Comparison of ENCODE assay signal across 10 cellular contexts in the genomic region with DNA sequence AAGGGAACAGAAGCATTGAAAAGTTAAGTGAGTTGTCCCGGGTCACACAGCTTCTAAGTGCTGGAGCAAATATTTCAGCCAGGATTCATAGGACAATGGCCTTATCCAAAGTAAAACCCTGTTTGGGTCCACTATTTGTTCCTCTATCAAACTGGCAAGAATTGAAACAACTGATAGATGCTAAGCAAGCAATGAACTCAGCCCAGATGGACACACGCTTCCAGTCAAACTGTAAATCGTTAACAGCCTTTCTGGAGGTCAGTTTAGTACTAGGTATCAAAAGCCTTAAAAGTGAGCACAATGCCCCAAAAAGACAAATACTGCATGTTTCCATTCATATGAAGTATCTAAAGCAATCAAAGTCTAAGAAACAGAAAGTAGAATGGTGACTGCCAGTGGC. TPM values are rescaled to one million over a fixed set of nuclear protein-coding genes. Genes with fewer than 3 reads are reported as not detected.
DNase-seq lines count a peak whose midpoint lies in the region; ATAC-seq and TF ChIP-seq lines count a peak whose summit lies in the region.
"Had no signal": no experiment of that assay in that cellular context is flagged by ENCODE, and none has a peak within 500 bp of the region (broad histone marks: within the 10 kb centered on the region; RNA-seq: fewer than 3 reads in every experiment).

No MANE protein-coding gene starts in this region.

- H3K9me3 Mint-ChIP-seq in CD4-positive, CD25-positive, alpha-beta regulatory T cell: peaks cover 0 to 2% (median 0%) of the 10 kb centered on the region in 7 donors
- no peaks in the 10 kb centered on the region for H3K9me3 Mint-ChIP-seq in neural progenitor cell

- peaks cover 9% of the 10 kb centered on the region for H3K79me2 ChIP-seq in Loucy (ENCODE audit: insufficient read depth, low read length)
- H3K79me2 ChIP-seq in neural progenitor cell (ENCODE audit: low read depth): peaks cover 9% of the 10 kb centered on the region

- intact Hi-C loops in ovary (cut with DNase I): loop anchor here in 1 of 4 donors (10.0 kb wide), 1 partner anchor 53 kb away; a partner anchor contains a TSS

- H3K4me1 Mint-ChIP-seq in CD4-positive, CD25-positive, alpha-beta regulatory T cell: peaks cover 16 to 34% (median 29%) of the 10 kb centered on the region in 4 donors
- peaks cover 25% of the 10 kb centered on the region for H3K4me1 Mint-ChIP-seq in neural progenitor cell

- TF ChIP-seq EP300 in ovary (IDR thresholded peaks at IDR 0.05): no peak

- WGBS in ovary, 3 donors: 94 to 96% (median 95%) methylated on average over 3 of the region's 3 CpGs

- no peak for TF ChIP-seq POLR2A in ovary (IDR thresholded peaks at IDR 0.05)

- peak overlapping the region; percentile 80 for H3K4me2 ChIP-seq in Loucy (ENCODE audit: low read depth, low read length, poor library complexity, severe bottlenecking)
- peak overlapping the region; percentile 79 for H3K4me2 ChIP-seq in neural progenitor cell

- DNase-seq in CD4-positive, CD25-positive, alpha-beta regulatory T cell: no peak
- no peak for DNase-seq in neural progenitor cell (ENCODE audit: low spot score)
- DNase-seq in ovary: no peak
- no peak for DNase-seq in GOT3 (lab: John Stamatoyannopoulos, UW)

- H3K4me3 Mint-ChIP-seq in CD4-positive, CD25-positive, alpha-beta regulatory T cell: peak overlapping the region; percentile 81 to 92 (median 83)
- peak overlapping the region; percentile 55 for H3K4me3 Mint-ChIP-seq in neural progenitor cell

- H3K4me1 ChIP-seq in CD4-positive, CD25-positive, alpha-beta regulatory T cell (ENCODE audit: control insufficient read depth, insufficient read depth, low read length, poor library complexity, severe bottlenecking): peaks cover 19% of the 10 kb centered on the region
- H3K4me1 ChIP-seq in Loucy (ENCODE audit: insufficient read depth, low read length, poor library complexity, severe bottlenecking) (peaks cover 27% of the 10 kb centered on the region), endocrine pancreas (ENCODE audit: control insufficient read depth, insufficient read depth, low read length) (peaks cover 12% of the 10 kb centered on the region), neural progenitor cell (peaks cover 26% of the 10 kb centered on the region), ovary (ENCODE audit: insufficient read depth) (peaks cover 7% of the 10 kb centered on the region)

- H3K9ac ChIP-seq in Loucy (ENCODE audit: low read depth, low read length, poor library complexity, severe bottlenecking) (peak overlapping the region; percentile 85), endocrine pancreas (ENCODE audit: control insufficient read depth, insufficient read depth, low read length) (peak overlapping the region; percentile 14), neural progenitor cell (no peak overlapping the region)

- H3K27me3 Mint-ChIP-seq in CD4-positive, CD25-positive, alpha-beta regulatory T cell: no peaks in the 10 kb centered on the region
- H3K27me3 Mint-ChIP-seq in neural progenitor cell (ENCODE audit: insufficient read depth, low read depth): peaks cover 2% of the 10 kb centered on the region

- H3K27ac ChIP-seq in CD4-positive, CD25-positive, alpha-beta regulatory T cell (ENCODE audit: insufficient read depth, low read length, poor library complexity, severe bottlenecking): no peak overlapping the region
- H3K27ac ChIP-seq in neural progenitor cell (no peak overlapping the region), ovary (no peak overlapping the region)

- no peaks in the 10 kb centered on the region for H3K9me2 ChIP-seq in Loucy (replicated peaks; ENCODE audit: low read depth, low read length)

- no peaks in the 10 kb centered on the region for H3K36me3 ChIP-seq in CD4-positive, CD25-positive, alpha-beta regulatory T cell (ENCODE audit: control insufficient read depth, insufficient read depth, low read length)
- H3K36me3 ChIP-seq in Loucy (ENCODE audit: insufficient read depth, low read length): no peaks in the 10 kb centered on the region
- no peaks in the 10 kb centered on the region for H3K36me3 ChIP-seq in endocrine pancreas (ENCODE audit: control insufficient read depth, insufficient read depth, low read length)
- no peaks in the 10 kb centered on the region for H3K36me3 ChIP-seq in neural progenitor cell
- no peaks in the 10 kb centered on the region for H3K36me3 ChIP-seq in ovary

- no peaks in the 10 kb centered on the region for H3K27me3 ChIP-seq in CD4-positive, CD25-positive, alpha-beta regulatory T cell (ENCODE audit: control insufficient read depth, insufficient read depth, low read length)
- no peaks in the 10 kb centered on the region for H3K27me3 ChIP-seq in Loucy (ENCODE audit: insufficient read depth, low read length, poor library complexity, severe bottlenecking)
- no peaks in the 10 kb centered on the region for H3K27me3 ChIP-seq in endocrine pancreas (ENCODE audit: control insufficient read depth, insufficient read depth, low read length)
- no peaks in the 10 kb centered on the region for H3K27me3 ChIP-seq in neural progenitor cell
- H3K27me3 ChIP-seq in ovary: no peaks in the 10 kb centered on the region
- H3K27me3 ChIP-seq: left lung had no signal

- H3K27ac Mint-ChIP-seq in CD4-positive, CD25-positive, alpha-beta regulatory T cell: peak overlapping the region in 1 of 3 donors; percentile 44
- no peak overlapping the region for H3K27ac Mint-ChIP-seq in neural progenitor cell

- H2AFZ ChIP-seq in Loucy (ENCODE audit: low read length) (peak overlapping the region; percentile 75), neural progenitor cell (replicated peaks) (no peak overlapping the region)

- H3F3A ChIP-seq in Loucy (ENCODE audit: low read depth) (no peaks in the 10 kb centered on the region; the same call in 1 of the 2 replicates), neural progenitor cell (ENCODE audit: low read depth) (peaks cover 34% of the 10 kb centered on the region)

- ATAC-seq in CD4-positive, CD25-positive, alpha-beta regulatory T cell (ENCODE audit: low read depth in 2 of 2): no peak
- ATAC-seq in GM18868 (IDR thresholded peaks at IDR 0.05; ENCODE audit: unreplicated experiment) (no peak), HG03095 (IDR thresholded peaks at IDR 0.05; ENCODE audit: unreplicated experiment) (no peak)

- H4K20me1 ChIP-seq in Loucy (ENCODE audit: insufficient read depth, low read length, poor library complexity, severe bottlenecking) (no peaks in the 10 kb centered on the region), neural progenitor cell (ENCODE audit: low read depth) (no peaks in the 10 kb centered on the region)

- H3K4me3 ChIP-seq in CD4-positive, CD25-positive, alpha-beta regulatory T cell (ENCODE audit: low read depth, low read length): peak overlapping the region; percentile 93
- H3K4me3 ChIP-seq in Loucy (ENCODE audit: low read length, poor library complexity, severe bottlenecking): peak overlapping the region; percentile 70
- peak overlapping the region; percentile 94 for H3K4me3 ChIP-seq in endocrine pancreas (ENCODE audit: control insufficient read depth, insufficient read depth, low read length)
- no peak overlapping the region for H3K4me3 ChIP-seq in neural progenitor cell
- no peak overlapping the region for H3K4me3 ChIP-seq in ovary

- no peaks in the 10 kb centered on the region for H3K9me3 ChIP-seq in CD4-positive, CD25-positive, alpha-beta regulatory T cell (ENCODE audit: control insufficient read depth in 2 of 2, low read length in 2 of 2)
- H3K9me3 ChIP-seq in Loucy (ENCODE audit: insufficient read depth, low read depth, low read length) (no peaks in the 10 kb centered on the region), endocrine pancreas (ENCODE audit: control insufficient read depth, low read length) (no peaks in the 10 kb centered on the region), neural progenitor cell (ENCODE audit: low read depth) (no peaks in the 10 kb centered on the region), ovary (no peaks in the 10 kb centered on the region)
- H3K9me3 ChIP-seq: left lung had no signal

- TF ChIP-seq CTCF in Loucy (conservative IDR thresholded peaks at IDR 0.05; ENCODE audit: low read length) (no peak), neural progenitor cell (IDR thresholded peaks at IDR 0.05) (no peak), ovary (IDR thresholded peaks at IDR 0.05) (no peak)

- H3K36me3 Mint-ChIP-seq in CD4-positive, CD25-positive, alpha-beta regulatory T cell: peaks cover 12% of the 10 kb centered on the region
- H3K36me3 Mint-ChIP-seq in neural progenitor cell: peaks cover 5% of the 10 kb centered on the region

RNA-seq across cellular contexts. Expression of a gene that starts 0.8 kb away (rescaled TPM):
- total RNA-seq in CD4-positive, CD25-positive, alpha-beta regulatory T cell: 24.4 TPM
- 100 to 1,000 TPM in 2 of 4 donors, 10 to 100 TPM in 2; 82.7 to 126 (median 98.9) TPM for polyA plus RNA-seq in CD4-positive, CD25-positive, alpha-beta regulatory T cell
- 55.5 and 103 TPM in 2 replicates for total RNA-seq in neural progenitor cell (ENCODE audit: low replicate concordance)
- total RNA-seq in ovary: 10 to 100 TPM; 20.8 to 56.6 (median 30.3) TPM
- 10 to 100 TPM; 39.6 to 45.6 TPM for polyA plus RNA-seq in ovary

RNA-seq across cellular contexts. Expression of a gene that starts 1.1 kb away (rescaled TPM):
- total RNA-seq in CD4-positive, CD25-positive, alpha-beta regulatory T cell: 4.9 TPM
- 1 to 10 TPM; 2.8 to 4.1 (median 3.5) TPM for polyA plus RNA-seq in CD4-positive, CD25-positive, alpha-beta regulatory T cell
- total RNA-seq in neural progenitor cell (ENCODE audit: low replicate concordance): 2.2 and 5.5 TPM in 2 replicates
- 10 to 100 TPM in 1 of 7 donors, 1 to 10 TPM in 6; 3.2 to 10.6 (median 7.7) TPM for total RNA-seq in ovary
- 10 to 100 TPM in 1 of 2 donors, 1 to 10 TPM in 1; 5.0 to 12.8 TPM for polyA plus RNA-seq in ovary

RNA-seq across cellular contexts. Expression of a gene that starts 28.4 kb away (rescaled TPM):
- total RNA-seq in CD4-positive, CD25-positive, alpha-beta regulatory T cell: 5.3 TPM
- 10 to 100 TPM in 1 of 4 donors, 1 to 10 TPM in 3; 7.6 to 13.7 (median 9.7) TPM for polyA plus RNA-seq in CD4-positive, CD25-positive, alpha-beta regulatory T cell
- total RNA-seq in neural progenitor cell (ENCODE audit: low replicate concordance) (17.6 and 20.8 TPM in 2 replicates), ovary (10 to 100 TPM in 6 of 7 donors, 1 to 10 TPM in 1; 7.9 to 13.4 (median 12.1) TPM)
- 10 to 100 TPM; 12.7 to 14.1 TPM for polyA plus RNA-seq in ovary

RNA-seq across cellular contexts. Expression of a gene that starts 33.2 kb away (rescaled TPM):
- total RNA-seq in CD4-positive, CD25-positive, alpha-beta regulatory T cell: 1.1 TPM
- under 1 TPM in 1 of 4 donors, not detected in 3; 0.12 TPM for polyA plus RNA-seq in CD4-positive, CD25-positive, alpha-beta regulatory T cell
- total RNA-seq in neural progenitor cell (ENCODE audit: low replicate concordance): 0.31 and 0.47 TPM in 2 replicates
- total RNA-seq in ovary: under 1 TPM in 4 of 7 donors, not detected in 3; 0.12 to 0.62 (median 0.55) TPM
- polyA plus RNA-seq in ovary: under 1 TPM; 0.07 TPM
- total RNA-seq: urinary bladder had no signal

RNA-seq across cellular contexts. Expression of a gene that starts 50.9 kb away (rescaled TPM):
- 14.3 TPM for total RNA-seq in CD4-positive, CD25-positive, alpha-beta regulatory T cell
- polyA plus RNA-seq in CD4-positive, CD25-positive, alpha-beta regulatory T cell: 10 to 100 TPM in 1 of 4 donors, 1 to 10 TPM in 3; 3.8 to 12.7 (median 6.0) TPM
- 5.3 and 19.0 TPM in 2 replicates for total RNA-seq in neural progenitor cell (ENCODE audit: low replicate concordance)
- total RNA-seq in ovary: 10 to 100 TPM in 1 of 7 donors, 1 to 10 TPM in 6; 1.3 to 10.1 (median 5.8) TPM
- polyA plus RNA-seq in ovary: 10 to 100 TPM in 1 of 2 donors, 1 to 10 TPM in 1; 3.7 to 13.6 TPM

Comparison
In these comparisons a context has a peak if more than half of its experiments do, and no peak if none do; other contexts are left out.
1. H3K4me3 ChIP-seq: peak in CD4-positive, CD25-positive, alpha-beta regulatory T cell (single experiment), Loucy (single experiment) and endocrine pancreas (single experiment); none in neural progenitor cell (single experiment) and ovary (single experiment).